In the genomic region with DNA sequence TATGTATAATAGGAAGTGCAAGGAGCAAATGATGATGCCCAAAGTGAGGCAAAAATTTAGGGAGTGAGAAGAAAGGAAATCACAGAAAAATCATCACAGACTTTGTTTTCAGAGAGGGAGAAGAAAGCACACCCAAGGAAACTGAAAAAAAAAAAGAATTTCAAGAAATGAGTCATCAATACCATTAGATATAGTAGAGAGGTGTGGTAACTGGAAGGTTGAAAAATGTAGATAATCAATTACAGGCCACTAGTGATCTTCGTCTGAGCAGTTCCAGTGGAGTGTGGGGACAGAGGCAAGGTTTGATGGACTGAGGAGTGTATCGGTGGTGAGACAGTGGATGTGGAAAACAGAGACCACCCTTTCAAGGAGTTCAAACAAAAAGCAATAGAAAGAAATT, we compare ENCODE assay signal across 15 cellular contexts. TPM values are rescaled to one million over a fixed set of nuclear protein-coding genes. Genes with fewer than 3 reads are reported as not detected.
A peak's percentile ranks its signal among the peaks of the same experiment; 100 is the strongest.
DNase-seq lines count a peak whose midpoint lies in the region; ATAC-seq lines count a peak whose summit lies in the region.
"Had no signal": no experiment of that assay in that cellular context is flagged by ENCODE, and none has a peak within 500 bp of the region (broad histone marks: within the 10 kb centered on the region; RNA-seq: fewer than 3 reads in every experiment).

No MANE protein-coding gene starts in this region.

- ATAC-seq in GM18498 (IDR thresholded peaks at IDR 0.05; ENCODE audit: unreplicated experiment) (peak; percentile 76), GM19395 (IDR thresholded peaks at IDR 0.05; ENCODE audit: unreplicated experiment) (peak; percentile 81), HG02623 (IDR thresholded peaks at IDR 0.05; ENCODE audit: unreplicated experiment) (peak; percentile 55), HG03175 (IDR thresholded peaks at IDR 0.05; ENCODE audit: unreplicated experiment) (peak; percentile 87)
- ATAC-seq: left lobe of liver; natural killer cell treated with Interleukin-12 subunit alpha and Interleukin-12 subunit beta and Interleukin-15 and Interleukin-18, amount 100 ng/mL, for 72 hours had no signal

- no peak for DNase-seq in dermis blood vessel endothelial cell
- no peak for DNase-seq in medulla oblongata (ENCODE audit: extremely low spot score)
- no peak for DNase-seq in NCI-H1694 treated with DMSO at 0.1 percent for 48 hours (lab: John Stamatoyannopoulos, UW)
- DNase-seq in OCI-M2 (lab: John Stamatoyannopoulos, UW; ENCODE audit: unreplicated experiment) = no peak
- DNase-seq: ACHN, GDM1, hippocampal formation, retina, WERI-Rb-1 had no signal

RNA-seq across cellular contexts. Expression of a gene that starts 31.7 kb away (rescaled TPM):
- total RNA-seq in dermis blood vessel endothelial cell = not detected in 2 replicates
- total RNA-seq: natural killer cell treated with Interleukin-12 subunit alpha and Interleukin-12 subunit beta and Interleukin-15 and Interleukin-18, amount 100 ng/mL, for 72 hours had no signal
